ENCODE assay signal across 1 cellular context in genomic region chr15:57878573-57878972, GRCh38.
TF ChIP-seq lines count a peak whose summit lies in the region.

No MANE protein-coding gene starts in this region.

TF ChIP-seq in A549, 52 proteins besides CTCF, POLR2A, EP300 and RAD21:
- TF ChIP-seq RCOR1 (IDR thresholded peaks at IDR 0.05; ENCODE audit: low read depth, low read length): no peak
- TF ChIP-seq ZC3H11A (IDR thresholded peaks at IDR 0.05): no peak
- TF ChIP-seq PBX3 (IDR thresholded peaks at IDR 0.05): no peak
- no peak for TF ChIP-seq NR3C1 (IDR thresholded peaks at IDR 0.05)
- TF ChIP-seq TP53 (CRISPR knock-in tag; IDR thresholded peaks at IDR 0.05): no peak
- TF ChIP-seq CBX8 (IDR thresholded peaks at IDR 0.05): no peak
- TF ChIP-seq JUNB (IDR thresholded peaks at IDR 0.05): no peak
- no peak for TF ChIP-seq HDAC2 (IDR thresholded peaks at IDR 0.05)
- no peak for TF ChIP-seq POLR2AphosphoS2 (conservative IDR thresholded peaks at IDR 0.05; ENCODE audit: low read length)
- no peak for TF ChIP-seq BCL3 (IDR thresholded peaks at IDR 0.05)
- no peak for TF ChIP-seq HOXB5 (CRISPR knock-in tag; IDR thresholded peaks at IDR 0.05)
- TF ChIP-seq ZFP36 (IDR thresholded peaks at IDR 0.05; ENCODE audit: borderline replicate concordance, partially characterized antibody): no peak
- no peak for TF ChIP-seq EHF (CRISPR knock-in tag; IDR thresholded peaks at IDR 0.05)
- no peak for TF ChIP-seq HMGXB4 (CRISPR knock-in tag; IDR thresholded peaks at IDR 0.05; ENCODE audit: borderline replicate concordance)
- no peak for TF ChIP-seq MAZ (IDR thresholded peaks at IDR 0.05; ENCODE audit: borderline replicate concordance, low read depth, low read length)
- TF ChIP-seq CEBPB (IDR thresholded peaks at IDR 0.05): no peak
- no peak for TF ChIP-seq HOXB13 (CRISPR knock-in tag; IDR thresholded peaks at IDR 0.05; ENCODE audit: low read depth)
- no peak for TF ChIP-seq FOSB (CRISPR knock-in tag; IDR thresholded peaks at IDR 0.05)
- TF ChIP-seq HOXA7 (CRISPR knock-in tag; IDR thresholded peaks at IDR 0.05): no peak
